Comparison of ENCODE assay signal across 8 cellular contexts in genomic region chr4:183797445-183798248, GRCh38.
DNase-seq lines count a peak whose midpoint lies in the region; ATAC-seq and TF ChIP-seq lines count a peak whose summit lies in the region.

No MANE protein-coding gene starts in this region.

- WGBS in body of pancreas, 2 donors = 1% methylated on average over 23 to 65 of the region's 98 CpGs

- peak overlapping the region; percentile 46 for H3K4me3 ChIP-seq in A673 (ENCODE audit: low read depth, low read length, poor library complexity, severe bottlenecking)
- H3K4me3 ChIP-seq in HEK293 (ENCODE audit: low read depth, low read length) = peak overlapping the region; percentile 64
- peak overlapping the region; percentile 22 to 58 for H3K4me3 ChIP-seq in body of pancreas

- no peak overlapping the region for H3K27ac ChIP-seq in A673 (ENCODE audit: low read depth, low read length, poor library complexity, severe bottlenecking)
- peak overlapping the region; percentile 52; the same call in 1 of the 2 replicates for H3K27ac ChIP-seq in HEK293 (ENCODE audit: extremely low read depth, low read depth, low read length)
- H3K27ac ChIP-seq in body of pancreas = peak overlapping the region; percentile 30 to 89 (median 80)

- no TSS peak for BruUV-seq in A673 (replicated peaks; lab: Mats Ljungman, UMichigan)

- no peak for TF ChIP-seq CTCF in A673 (conservative IDR thresholded peaks at IDR 0.05; ENCODE audit: low read depth, low read length)
- TF ChIP-seq CTCF in HEK293 (tag by site-specific recombination; IDR thresholded peaks at IDR 0.05) = no peak
- peak in 1 of 7 experiments; percentile 2 for TF ChIP-seq CTCF in body of pancreas (IDR thresholded peaks at IDR 0.05)

- TF ChIP-seq POLR2A in body of pancreas (IDR thresholded peaks at IDR 0.05) = peak in 1 of 3 donors; percentile 8

- intact Hi-C loops in A673 (cut with micrococcal nuclease; ENCODE audit: unreplicated experiment) (no loop called here), body of pancreas (cut with DNase I) (no loop called here)

- H3K9me3 ChIP-seq in A673 (ENCODE audit: low read depth, low read length, poor library complexity, severe bottlenecking) (peaks cover 7% of the 10 kb centered on the region), HEK293 (ENCODE audit: control insufficient read depth, insufficient read depth, low read depth, low read length) (no peaks in the 10 kb centered on the region), body of pancreas (no peaks in the 10 kb centered on the region)

- no peak overlapping the region for H3K27ac Mint-ChIP-seq in stimulated activated effector memory CD8-positive, alpha-beta T cell treated with anti-CD3 and anti-CD28 coated beads, Interleukin-12 subunit alpha, Interleukin-12 subunit beta, amount 100 ng/mL, for 72 hours

- peak; percentile 68 for ATAC-seq in body of pancreas
- peak; percentile 57 for ATAC-seq in stimulated activated effector memory CD8-positive, alpha-beta T cell treated with anti-CD3 and anti-CD28 coated beads, Interleukin-12 subunit alpha, Interleukin-12 subunit beta, amount 100 ng/mL, for 72 hours
- no peak for ATAC-seq in HG03520 (IDR thresholded peaks at IDR 0.05; ENCODE audit: unreplicated experiment)
- ATAC-seq in HG02759 (IDR thresholded peaks at IDR 0.05; ENCODE audit: unreplicated experiment) = no peak

- H3K4me1 ChIP-seq in A673 (ENCODE audit: insufficient read depth, low read length, poor library complexity, severe bottlenecking) (no peaks in the 10 kb centered on the region), HEK293 (ENCODE audit: control insufficient read depth, insufficient read depth, low read length) (peaks cover 2% of the 10 kb centered on the region; the same call in 1 of the 2 replicates), body of pancreas (peaks cover 17% of the 10 kb centered on the region)

- H3K27me3 ChIP-seq in A673 (replicated peaks; ENCODE audit: insufficient read depth, low read depth, low read length, poor library complexity) = peaks cover 66% of the 10 kb centered on the region
- no peaks in the 10 kb centered on the region for H3K27me3 ChIP-seq in body of pancreas

- no peak for DNase-seq in A673 (ENCODE audit: low spot score)
- peak; percentile 38 to 49 (median 45) for DNase-seq in body of pancreas
- DNase-seq in iPS-NIHi7 (ENCODE audit: extremely low spot score) = peak; percentile 57
- no peak for DNase-seq in stimulated activated effector memory CD8-positive, alpha-beta T cell treated with anti-CD3 and anti-CD28 coated beads, Interleukin-12 subunit alpha, Interleukin-12 subunit beta, amount 100 ng/mL, for 72 hours (ENCODE audit: low spot score in 2 of 2)
- no peak for DNase-seq in DMS79 treated with DMSO at 0.1 percent for 48 hours (lab: John Stamatoyannopoulos, UW)

- CTCF ChIA-PET in A673 (lab: Charles Lee) (no interaction called here), HEK293 (lab: Yijun Ruan, JAX) (interaction anchor here (0.6 kb wide), 1 partner anchor 68 kb away, joined by 3 read pairs; no protein-coding TSS in a partner anchor)

- H3K4me1 Mint-ChIP-seq in stimulated activated effector memory CD8-positive, alpha-beta T cell treated with anti-CD3 and anti-CD28 coated beads, Interleukin-12 subunit alpha, Interleukin-12 subunit beta, amount 100 ng/mL, for 72 hours = no peaks in the 10 kb centered on the region

- H3K36me3 ChIP-seq in A673 (ENCODE audit: insufficient read depth, low read length, poor library complexity, severe bottlenecking) (no peaks in the 10 kb centered on the region), HEK293 (ENCODE audit: control insufficient read depth in 2 of 2, insufficient read depth in 1 of 2, low read length in 2 of 2) (no peaks in the 10 kb centered on the region), body of pancreas (replicated peaks in 1 of 2; ENCODE audit: insufficient read depth in 1 of 2, low read depth in 2 of 2) (no peaks in the 10 kb centered on the region)

- peak overlapping the region; percentile 14 for H3K4me3 Mint-ChIP-seq in stimulated activated effector memory CD8-positive, alpha-beta T cell treated with anti-CD3 and anti-CD28 coated beads, Interleukin-12 subunit alpha, Interleukin-12 subunit beta, amount 100 ng/mL, for 72 hours

- POLR2A ChIA-PET in A673 (lab: Charles Lee; ENCODE audit: low non-redundant PET) = no interaction called here
- POLR2A ChIA-PET in HEK293 (lab: Yijun Ruan, JAX) = no interaction called here

- H3K36me3 Mint-ChIP-seq in stimulated activated effector memory CD8-positive, alpha-beta T cell treated with anti-CD3 and anti-CD28 coated beads, Interleukin-12 subunit alpha, Interleukin-12 subunit beta, amount 100 ng/mL, for 72 hours = no peaks in the 10 kb centered on the region

- no peaks in the 10 kb centered on the region for H3K9me3 Mint-ChIP-seq in stimulated activated effector memory CD8-positive, alpha-beta T cell treated with anti-CD3 and anti-CD28 coated beads, Interleukin-12 subunit alpha, Interleukin-12 subunit beta, amount 100 ng/mL, for 72 hours

TF ChIP-seq in HEK293, 187 proteins besides CTCF, POLR2A, EP300 and RAD21:
- TF ChIP-seq ZNF37A (tag by site-specific recombination; IDR thresholded peaks at IDR 0.05) (0 out of 2 replicates have a peak, but pooled peaks have one; percentile 49), SP2 (tag by site-specific recombination; IDR thresholded peaks at IDR 0.05) (peak; percentile 23), ZNF335 (tag by site-specific recombination; conservative IDR thresholded peaks at IDR 0.05) (peak; percentile 10; the same call in 1 of the 2 replicates), ZBTB8A (tag by site-specific recombination; IDR thresholded peaks at IDR 0.05) (peak; percentile 68), ZNF600 (tag by site-specific recombination; IDR thresholded peaks at IDR 0.05) (peak; percentile 42; the same call in 1 of the 2 replicates), IKZF3 (tag by site-specific recombination; IDR thresholded peaks at IDR 0.05) (peak; percentile 73), ZNF341 (tag by site-specific recombination; IDR thresholded peaks at IDR 0.05; ENCODE audit: low read depth) (peak; percentile 66), ZBTB26 (tag by site-specific recombination; optimal IDR thresholded peaks at IDR 0.05) (peak; percentile 50), HOXD13 (CRISPR knock-in tag; IDR thresholded peaks at IDR 0.05; ENCODE audit: borderline replicate concordance) (no peak), PRDM6 (tag by site-specific recombination; IDR thresholded peaks at IDR 0.05) (no peak), GLIS2 (tag by site-specific recombination; IDR thresholded peaks at IDR 0.05) (peak; percentile 25; the same call in 1 of the 2 replicates), ZBTB20 (tag by site-specific recombination; IDR thresholded peaks at IDR 0.05) (peak; percentile 37), ZBTB17 (tag by site-specific recombination; IDR thresholded peaks at IDR 0.05) (0 out of 2 replicates have a peak, but pooled peaks have one; percentile 0)
- TF ChIP-seq, protein P1, sequence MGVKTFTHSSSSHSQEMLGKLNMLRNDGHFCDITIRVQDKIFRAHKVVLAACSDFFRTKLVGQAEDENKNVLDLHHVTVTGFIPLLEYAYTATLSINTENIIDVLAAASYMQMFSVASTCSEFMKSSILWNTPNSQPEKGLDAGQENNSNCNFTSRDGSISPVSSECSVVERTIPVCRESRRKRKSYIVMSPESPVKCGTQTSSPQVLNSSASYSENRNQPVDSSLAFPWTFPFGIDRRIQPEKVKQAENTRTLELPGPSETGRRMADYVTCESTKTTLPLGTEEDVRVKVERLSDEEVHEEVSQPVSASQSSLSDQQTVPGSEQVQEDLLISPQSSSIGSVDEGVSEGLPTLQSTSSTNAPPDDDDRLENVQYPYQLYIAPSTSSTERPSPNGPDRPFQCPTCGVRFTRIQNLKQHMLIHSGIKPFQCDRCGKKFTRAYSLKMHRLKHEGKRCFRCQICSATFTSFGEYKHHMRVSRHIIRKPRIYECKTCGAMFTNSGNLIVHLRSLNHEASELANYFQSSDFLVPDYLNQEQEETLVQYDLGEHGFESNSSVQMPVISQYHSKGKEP (tag by site-specific recombination; IDR thresholded peaks at IDR 0.05) = no peak

Comparison
In these comparisons a context has a peak if more than half of its experiments do, and no peak if none do; other contexts are left out.
1. DNase-seq: peak in body of pancreas (4 of 4) and iPS-NIHi7 (single experiment); none in A673 (single experiment), stimulated activated effector memory CD8-positive, alpha-beta T cell treated with anti-CD3 and anti-CD28 coated beads, Interleukin-12 subunit alpha, Interleukin-12 subunit beta, amount 100 ng/mL, for 72 hours (0 of 2) and DMS79 treated with DMSO at 0.1 percent for 48 hours (single experiment).
2. ATAC-seq: peak in body of pancreas (single experiment) and stimulated activated effector memory CD8-positive, alpha-beta T cell treated with anti-CD3 and anti-CD28 coated beads, Interleukin-12 subunit alpha, Interleukin-12 subunit beta, amount 100 ng/mL, for 72 hours (single experiment); none in HG03520 (single experiment) and HG02759 (single experiment).
3. Peak in every context shown above with its lines, with median percentiles within 50 percentile points of each other: H3K4me3 ChIP-seq.